20 cellular contexts compared by ENCODE assay signal in genomic region chr6:5674723-5675122, GRCh38.
DNase-seq lines count a peak whose midpoint lies in the region; ATAC-seq, FAIRE-seq and TF ChIP-seq lines count a peak whose summit lies in the region.
"Had no signal": no experiment of that assay in that cellular context is flagged by ENCODE, and none has a peak within 500 bp of the region (broad histone marks: within the 10 kb centered on the region; RNA-seq: fewer than 3 reads in every experiment).

No MANE protein-coding gene starts in this region.

- POLR2A ChIA-PET in GM12878 (lab: Charles Lee) = no interaction called here

- no peak overlapping the region for H3K27ac Mint-ChIP-seq in Calu3 (ENCODE audit: unreplicated experiment)

- in situ Hi-C loops in GM12878 (cut with MboI) = no loop called here

- H3K4me3 ChIP-seq in right atrium auricular region = no peak overlapping the region
- H3K4me3 ChIP-seq in GM12878 = no peak overlapping the region
- no peak overlapping the region for H3K4me3 ChIP-seq in spleen
- no peak overlapping the region for H3K4me3 ChIP-seq in kidney (ENCODE audit: low read length in 2 of 2)
- no peak overlapping the region for H3K4me3 ChIP-seq in mucosa of descending colon
- H3K4me3 ChIP-seq: BLaER1 treated with 17β-estradiol and CSF1 and Interleukin-3, amounts not matched to agents 10 nM and 100 nM had no signal

- no peaks in the 10 kb centered on the region for H3K27me3 ChIP-seq in right atrium auricular region
- no peaks in the 10 kb centered on the region for H3K27me3 ChIP-seq in GM12878 (replicated peaks in 1 of 2; ENCODE audit: control insufficient read depth in 2 of 2, insufficient read depth in 2 of 2, low read length in 1 of 2)
- no peaks in the 10 kb centered on the region for H3K27me3 ChIP-seq in spleen (replicated peaks in 1 of 7)
- H3K27me3 ChIP-seq: BLaER1 treated with 17β-estradiol and CSF1 and Interleukin-3, amounts not matched to agents 10 nM and 100 nM had no signal

- SMC1A ChIA-PET in GM12878 (lab: Charles Lee; ENCODE audit: uncharacterized antibody, unreplicated experiment) = no interaction called here

- intact Hi-C loops in left ventricle myocardium superior (cut with micrococcal nuclease) (no loop called here), GM12878 (cut with micrococcal nuclease; ENCODE audit: unreplicated experiment) (no loop called here), spleen (cut with DNase I; ENCODE audit: low total_unique reads) (no loop called here), Calu3 (cut with micrococcal nuclease; ENCODE audit: unreplicated experiment) (no loop called here), kidney (cut with DNase I) (no loop called here), mucosa of descending colon (cut with DNase I, micrococcal nuclease) (no loop called here)

- no peaks in the 10 kb centered on the region for H3K36me3 Mint-ChIP-seq in Calu3 (ENCODE audit: insufficient read depth, unreplicated experiment)

- BruUV-seq in GM12878 (replicated peaks; lab: Mats Ljungman, UMichigan) = no TSS peak
- BruUV-seq in Calu3 (replicated peaks; lab: Mats Ljungman, UMichigan) = no TSS peak

- no peaks in the 10 kb centered on the region for H3K27me3 Mint-ChIP-seq in Calu3 (ENCODE audit: unreplicated experiment)

- CTCF ChIA-PET in GM12878 (lab: Yijun Ruan, JAX) = no interaction called here
- CTCF ChIA-PET in Calu3 (lab: Charles Lee) = no interaction called here

- TF ChIP-seq CTCF in right atrium auricular region (IDR thresholded peaks at IDR 0.05) (no peak), GM12878 (IDR thresholded peaks at IDR 0.05 in 2 of 3, conservative IDR thresholded peaks at IDR 0.05 in 1 of 3; ENCODE audit: control insufficient read depth in 2 of 3, extremely low read depth in 1 of 3, insufficient read depth in 1 of 3, low read depth in 3 of 3, low read length in 3 of 3) (no peak), spleen (IDR thresholded peaks at IDR 0.05 in 8 of 11, conservative IDR thresholded peaks at IDR 0.05 in 3 of 11) (no peak), Calu3 (IDR thresholded peaks at IDR 0.05; ENCODE audit: unreplicated experiment) (no peak), kidney (IDR thresholded peaks at IDR 0.05; ENCODE audit: borderline replicate concordance, extremely low read depth, insufficient read depth) (no peak), mucosa of descending colon (IDR thresholded peaks at IDR 0.05) (no peak)

- H4K20me1 ChIP-seq in GM12878 (ENCODE audit: control insufficient read depth, insufficient read depth) = no peaks in the 10 kb centered on the region
- H4K20me1 ChIP-seq: BLaER1 treated with 17β-estradiol and CSF1 and Interleukin-3, amounts not matched to agents 10 nM and 100 nM had no signal

- H3K4me2 ChIP-seq in GM12878 (ENCODE audit: control insufficient read depth, insufficient read depth) = no peak overlapping the region
- H3K4me2 ChIP-seq: KMS-11 had no signal

- no peaks in the 10 kb centered on the region for H3K79me2 ChIP-seq in GM12878 (ENCODE audit: control insufficient read depth, insufficient read depth, low read length)

- ATAC-seq in left ventricle myocardium superior = peak; percentile 35
- ATAC-seq in GM12878 = peak; percentile 68
- ATAC-seq in mucosa of descending colon = no peak

- H3K36me3 ChIP-seq in right atrium auricular region (no peaks in the 10 kb centered on the region), GM12878 (ENCODE audit: control insufficient read depth in 2 of 2, insufficient read depth in 2 of 2, low read length in 1 of 2) (no peaks in the 10 kb centered on the region), spleen (no peaks in the 10 kb centered on the region), kidney (ENCODE audit: control insufficient read depth in 1 of 2, insufficient read depth in 2 of 2, low read length in 2 of 2) (no peaks in the 10 kb centered on the region), mucosa of descending colon (ENCODE audit: low read depth) (no peaks in the 10 kb centered on the region)

- H3K9me3 ChIP-seq in right atrium auricular region (no peaks in the 10 kb centered on the region), GM12878 (replicated peaks; ENCODE audit: control insufficient read depth, insufficient read depth, low read length) (no peaks in the 10 kb centered on the region), spleen (no peaks in the 10 kb centered on the region), kidney (ENCODE audit: control insufficient read depth in 1 of 2, low read length in 2 of 2) (no peaks in the 10 kb centered on the region), mucosa of descending colon (no peaks in the 10 kb centered on the region)

- H3K9ac ChIP-seq in GM12878 (ENCODE audit: control insufficient read depth, insufficient read depth, low read length) = no peak overlapping the region
- no peak overlapping the region for H3K9ac ChIP-seq in kidney (ENCODE audit: low read length in 2 of 2)
- H3K9ac ChIP-seq: BLaER1 treated with 17β-estradiol and CSF1 and Interleukin-3, amounts not matched to agents 10 nM and 100 nM; KMS-11 had no signal

- no peak overlapping the region for H2AFZ ChIP-seq in GM12878 (ENCODE audit: control insufficient read depth, low read depth, low read length)

- H3K27ac ChIP-seq in right atrium auricular region (no peak overlapping the region), GM12878 (ENCODE audit: control insufficient read depth, insufficient read depth) (no peak overlapping the region), spleen (peak overlapping the region in 6 of 8 donors; percentile 41 to 79 (median 56)), kidney (ENCODE audit: low read depth in 2 of 2, low read length in 2 of 2) (no peak overlapping the region)
- H3K27ac ChIP-seq: KMS-11 had no signal

- FAIRE-seq in GM12878 (lab: Jason Lieb, UNC) (no peak), kidney (lab: Jason Lieb, UNC) (no peak)
- FAIRE-seq: A204.1, RCC 7860 had no signal

- TF ChIP-seq RAD21 in GM12878 (IDR thresholded peaks at IDR 0.05; ENCODE audit: insufficient read depth, low read depth, low read length) = no peak

- H3K4me1 ChIP-seq in right atrium auricular region (peaks cover 0 to 28% of the 10 kb centered on the region in 2 donors), GM12878 (ENCODE audit: control insufficient read depth, insufficient read depth, low read length) (peaks cover 7% of the 10 kb centered on the region), spleen (peaks cover 3 to 58% (median 38%) of the 10 kb centered on the region in 6 donors), kidney (ENCODE audit: control insufficient read depth in 1 of 2, insufficient read depth in 1 of 2, low read depth in 1 of 2, low read length in 2 of 2) (peaks cover 2 to 3% of the 10 kb centered on the region in 2 donors), mucosa of descending colon (ENCODE audit: low read depth) (no peaks in the 10 kb centered on the region)

- DNase-seq in left ventricle myocardium superior (no peak), right atrium auricular region (ENCODE audit: low spot score) (no peak), GM12878 (ENCODE audit: low read depth, low spot score) (no peak), midbrain (lab: John Stamatoyannopoulos, UW) (peak; percentile 9), spleen (no peak), Calu3 (no peak), kidney (no peak), mucosa of descending colon (no peak)
- DNase-seq: DMS79, GOT3, NCI-H1092, NCI-H2081, NCI-H2171 treated with DMSO at 0.1 percent for 48 hours, NCI-H446, NCI-H526 treated with DMSO at 0.1 percent for 48 hours, Right ventricle myocardium superior had no signal

- TF ChIP-seq EP300 in GM12878 (IDR thresholded peaks at IDR 0.05; ENCODE audit: borderline replicate concordance in 1 of 2, control insufficient read depth in 1 of 2, low read depth in 2 of 2, low read length in 2 of 2) = no peak

- WGBS in GM12878 (ENCODE audit: insufficient coverage, insufficient replicate concordance, low lambda C conversion rate, missing lambda C conversion rate) = 2% methylated on average over 2 of the region's 2 CpGs
- WGBS in spleen, 5 donors = 48 to 62% (median 60%) methylated on average over 2 of the region's 2 CpGs

- RAD21 ChIA-PET in GM12878 (lab: Charles Lee; ENCODE audit: unreplicated experiment) = no interaction called here

- H3K4me3 Mint-ChIP-seq in Calu3 (ENCODE audit: low read depth, unreplicated experiment) = no peak overlapping the region

- H3K9me3 Mint-ChIP-seq in Calu3 (ENCODE audit: low read depth, unreplicated experiment) = no peaks in the 10 kb centered on the region

- no peaks in the 10 kb centered on the region for H3K4me1 Mint-ChIP-seq in Calu3 (ENCODE audit: low read depth, unreplicated experiment)

- TF ChIP-seq POLR2A in GM12878 (IDR thresholded peaks at IDR 0.05; ENCODE audit: low read depth, low read length) = no peak
- no peak for TF ChIP-seq POLR2A in spleen (IDR thresholded peaks at IDR 0.05)

TF ChIP-seq in GM12878, 131 proteins besides CTCF, POLR2A, EP300 and RAD21:
- peak; percentile 32; the same call in 1 of the 2 replicates for TF ChIP-seq RUNX3 (IDR thresholded peaks at IDR 0.05; ENCODE audit: low read length)
- TF ChIP-seq EED (IDR thresholded peaks at IDR 0.05; ENCODE audit: low read depth) = 0 out of 2 replicates have a peak, but pooled peaks have one; percentile 6
- no peak for TF ChIP-seq E4F1 (IDR thresholded peaks at IDR 0.05; ENCODE audit: borderline replicate concordance, partially characterized antibody)

Comparison
In these comparisons a context has a peak if more than half of its experiments do, and no peak if none do; other contexts are left out.
1. H3K27ac ChIP-seq: peak in spleen (6 of 8); none in right atrium auricular region (0 of 2), GM12878 (single experiment) and kidney (0 of 2).